Comparison of ENCODE assay signal across 8 cellular contexts in genomic region chr7:67377939-67378862, GRCh38.
A peak's percentile ranks its signal among the peaks of the same experiment; 100 is the strongest.
DNase-seq lines count a peak whose midpoint lies in the region; ATAC-seq and TF ChIP-seq lines count a peak whose summit lies in the region.

No MANE protein-coding gene starts in this region.

- ATAC-seq in HCT116 (peak; percentile 98), heart right ventricle (peak; percentile 63 to 86 (median 82))

- no peak overlapping the region for H2AFZ ChIP-seq in HCT116 (ENCODE audit: low read depth, low read length, poor library complexity, severe bottlenecking)
- H2AFZ ChIP-seq in SK-N-SH (ENCODE audit: low read depth) = no peak overlapping the region

- CTCF ChIA-PET in GM10248 (lab: Yijun Ruan, JAX) = interaction anchor here (0.9 to 2.2 kb wide), 9 partner anchors 9 to 389 kb away, joined by 3 to 16 read pairs (median 4); no protein-coding TSS in a partner anchor
- CTCF ChIA-PET in HCT116 (lab: Charles Lee) = interaction anchor here (0.9 to 1.0 kb wide), 2 partner anchors 10 to 106 kb away, joined by 4 read pairs; no protein-coding TSS in a partner anchor
- CTCF ChIA-PET in SK-N-SH (lab: Yijun Ruan, JAX) = interaction anchor here (0.5 to 4.0 kb wide), 87 partner anchors 9 to 1510 kb away, joined by 3 to 41 read pairs (median 4); no protein-coding TSS in a partner anchor

- H4K20me1 ChIP-seq in HCT116 (ENCODE audit: insufficient read depth) (no peaks in the 10 kb centered on the region), SK-N-SH (ENCODE audit: insufficient read depth) (no peaks in the 10 kb centered on the region)

- no peak for TF ChIP-seq POLR2A in HCT116 (IDR thresholded peaks at IDR 0.05; ENCODE audit: borderline replicate concordance, extremely low read depth, insufficient read depth, insufficient read length)

- TF ChIP-seq RAD21 in HCT116 (IDR thresholded peaks at IDR 0.05; ENCODE audit: low read depth) = peak; percentile 76
- peak; percentile 98 for TF ChIP-seq RAD21 in SK-N-SH (IDR thresholded peaks at IDR 0.05; ENCODE audit: low read length)

- BruUV-seq in HCT116 (replicated peaks; lab: Mats Ljungman, UMichigan) = no TSS peak

- H3K27ac ChIP-seq in HCT116 (ENCODE audit: low read depth, low read length) (no peak overlapping the region), SK-N-SH (ENCODE audit: low read depth in 2 of 2, low read length in 1 of 2) (no peak overlapping the region), heart right ventricle (no peak overlapping the region)

- H3K4me2 ChIP-seq in HCT116 (ENCODE audit: low read length) (no peak overlapping the region), SK-N-SH (no peak overlapping the region)

- H3K79me2 ChIP-seq in HCT116 (ENCODE audit: insufficient read depth, low read length) = no peaks in the 10 kb centered on the region
- H3K79me2 ChIP-seq in SK-N-SH (ENCODE audit: insufficient read depth) = no peaks in the 10 kb centered on the region

- H3K9ac ChIP-seq in HCT116 (ENCODE audit: low read length) (no peak overlapping the region), SK-N-SH (no peak overlapping the region)

- no peak for TF ChIP-seq EP300 in SK-N-SH (IDR thresholded peaks at IDR 0.05; ENCODE audit: borderline replicate concordance in 1 of 2, low read depth in 1 of 2, low read length in 1 of 2)

- TF ChIP-seq CTCF in GM10248 (IDR thresholded peaks at IDR 0.05; ENCODE audit: control extremely low read depth, extremely low read depth, low read depth, missing control alignments) (peak; percentile 82), HCT116 (IDR thresholded peaks at IDR 0.05 in 2 of 3, conservative IDR thresholded peaks at IDR 0.05 in 1 of 3; ENCODE audit: borderline replicate concordance in 1 of 3, insufficient read depth in 1 of 3, low read depth in 2 of 3, low read length in 2 of 3) (peak; percentile 27 to 89 (median 86); a peak in 4 of 6 replicates), SK-N-SH (IDR thresholded peaks at IDR 0.05) (peak; percentile 91), heart right ventricle (IDR thresholded peaks at IDR 0.05) (peak; percentile 56 to 89 (median 82))

- POLR2A ChIA-PET in GM10248 (lab: Yijun Ruan, JAX) = no interaction called here
- POLR2A ChIA-PET in HCT116 (lab: Charles Lee) = no interaction called here
- POLR2A ChIA-PET in SK-N-SH (lab: Yijun Ruan, JAX) = interaction anchor here (0.6 kb wide), 1 partner anchor 45 kb away, joined by 3 read pairs; no protein-coding TSS in a partner anchor

- H3K9me3 ChIP-seq in HCT116 (ENCODE audit: control insufficient read depth in 1 of 2, insufficient read depth in 1 of 2, low read depth in 1 of 2, low read length in 2 of 2) (no peaks in the 10 kb centered on the region), SK-N-SH (no peaks in the 10 kb centered on the region), heart right ventricle (peaks cover 0 to 12% (median 3%) of the 10 kb centered on the region in 11 donors)

- H3K9me2 ChIP-seq in HCT116 (ENCODE audit: insufficient read depth) = no peaks in the 10 kb centered on the region
- H3K9me2 ChIP-seq in SK-N-SH = no peaks in the 10 kb centered on the region

- H3K4me1 ChIP-seq in HCT116 (ENCODE audit: control insufficient read depth in 1 of 2, insufficient read depth in 2 of 2, low read length in 2 of 2) (no peaks in the 10 kb centered on the region), SK-N-SH (ENCODE audit: control insufficient read depth in 1 of 2, insufficient read depth in 2 of 2, low read depth in 1 of 2, low read length in 1 of 2) (peaks cover 0 to 3% of the 10 kb centered on the region in 2 experiments; a peak in 1 of 4 replicates), heart right ventricle (peaks cover 0 to 3% (median 0%) of the 10 kb centered on the region in 9 donors)

- peaks cover 15% of the 10 kb centered on the region for H3F3A ChIP-seq in SK-N-SH (replicated peaks; ENCODE audit: insufficient read depth)

- intact Hi-C loops in HCT116 (cut with micrococcal nuclease) (no loop called here), heart right ventricle (cut with DNase I) (loop anchor here in 1 of 10 donors (10.0 kb wide), 1 partner anchor 247 kb away; no protein-coding TSS in a partner anchor)

- H3K36me3 ChIP-seq in HCT116 (ENCODE audit: control insufficient read depth in 1 of 2, insufficient read depth in 2 of 2, low read length in 2 of 2) (no peaks in the 10 kb centered on the region), SK-N-SH (replicated peaks in 1 of 2; ENCODE audit: control insufficient read depth in 1 of 2, insufficient read depth in 2 of 2, low read length in 1 of 2) (no peaks in the 10 kb centered on the region), heart right ventricle (no peaks in the 10 kb centered on the region)

- DNase-seq in GM10248 (ENCODE audit: extremely low spot score) (peak; percentile 77), HCT116 (ENCODE audit: low read depth, low spot score) (peak; percentile 63), MV-4-11 (lab: John Stamatoyannopoulos, UW) (peak; percentile 49), SK-N-SH (peak; percentile 89), heart right ventricle (peak; percentile 50 to 56), putamen (ENCODE audit: low spot score) (peak; percentile 58), epidermal melanocyte (ENCODE audit: insufficient read length, low spot score) (no peak)
- DNase-seq in activated naive CD8-positive, alpha-beta T cell treated with anti-CD3 and anti-CD28 coated beads, Interleukin-2, amount 50 U/mL, for 16 hours (ENCODE audit: low read depth, low spot score) = peak; percentile 2

- H3K4me3 ChIP-seq in HCT116 (replicated peaks in 1 of 2; ENCODE audit: low read depth in 1 of 2, low read length in 2 of 2) = no peak overlapping the region
- H3K4me3 ChIP-seq in SK-N-SH (ENCODE audit: low read depth in 2 of 2, low read length in 1 of 2) = no peak overlapping the region; a peak in 1 of 4 replicates
- H3K4me3 ChIP-seq in heart right ventricle = no peak overlapping the region

- WGBS in SK-N-SH (ENCODE audit: low lambda C conversion rate) = 38% methylated on average over 15 of the region's 16 CpGs
- 37 to 43% methylated on average over 16 of the region's 16 CpGs for WGBS in heart right ventricle, 2 donors

- H3K27me3 ChIP-seq in HCT116 (ENCODE audit: insufficient read depth, low read length) (no peaks in the 10 kb centered on the region), SK-N-SH (ENCODE audit: insufficient read depth) (no peaks in the 10 kb centered on the region), heart right ventricle (peaks cover 0 to 14% (median 0%) of the 10 kb centered on the region in 7 donors)

- RAD21 ChIA-PET in HCT116 (lab: Charles Lee; ENCODE audit: low non-redundant PET in 1 of 2, low total read pairs in 2 of 2, uncharacterized antibody in 2 of 2, unreplicated experiment in 2 of 2) = no interaction called here

TF ChIP-seq in HCT116, 20 proteins besides CTCF, POLR2A, EP300 and RAD21 (continues in another document):
- no peak for TF ChIP-seq EZH2 (IDR thresholded peaks at IDR 0.05)
- TF ChIP-seq CEBPB (IDR thresholded peaks at IDR 0.05; ENCODE audit: low read depth) = no peak
- no peak for TF ChIP-seq EZH2phosphoT487 (IDR thresholded peaks at IDR 0.05; ENCODE audit: borderline replicate concordance)
- TF ChIP-seq, protein P1, sequence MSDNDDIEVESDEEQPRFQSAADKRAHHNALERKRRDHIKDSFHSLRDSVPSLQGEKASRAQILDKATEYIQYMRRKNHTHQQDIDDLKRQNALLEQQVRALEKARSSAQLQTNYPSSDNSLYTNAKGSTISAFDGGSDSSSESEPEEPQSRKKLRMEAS (IDR thresholded peaks at IDR 0.05) = peak; percentile 46; the same call in 1 of the 2 replicates
- no peak for TF ChIP-seq YY1 (IDR thresholded peaks at IDR 0.05; ENCODE audit: extremely low read depth, insufficient replicate concordance, low read depth, low read length)

TF ChIP-seq in SK-N-SH, 30 proteins besides CTCF, POLR2A, EP300 and RAD21 (continues in another document):
- TF ChIP-seq RCOR1 (IDR thresholded peaks at IDR 0.05; ENCODE audit: low read length) (peak; percentile 44; the same call in 1 of the 2 replicates), SMC3 (IDR thresholded peaks at IDR 0.05; ENCODE audit: low read depth, low read length) (peak; percentile 88), USF2 (IDR thresholded peaks at IDR 0.05; ENCODE audit: borderline replicate concordance, low read depth, low read length) (no peak; the same call in 1 of the 2 replicates)
- TF ChIP-seq, protein P1 (IDR thresholded peaks at IDR 0.05; ENCODE audit: low read depth) = peak; percentile 79
- TF ChIP-seq, protein P2, sequence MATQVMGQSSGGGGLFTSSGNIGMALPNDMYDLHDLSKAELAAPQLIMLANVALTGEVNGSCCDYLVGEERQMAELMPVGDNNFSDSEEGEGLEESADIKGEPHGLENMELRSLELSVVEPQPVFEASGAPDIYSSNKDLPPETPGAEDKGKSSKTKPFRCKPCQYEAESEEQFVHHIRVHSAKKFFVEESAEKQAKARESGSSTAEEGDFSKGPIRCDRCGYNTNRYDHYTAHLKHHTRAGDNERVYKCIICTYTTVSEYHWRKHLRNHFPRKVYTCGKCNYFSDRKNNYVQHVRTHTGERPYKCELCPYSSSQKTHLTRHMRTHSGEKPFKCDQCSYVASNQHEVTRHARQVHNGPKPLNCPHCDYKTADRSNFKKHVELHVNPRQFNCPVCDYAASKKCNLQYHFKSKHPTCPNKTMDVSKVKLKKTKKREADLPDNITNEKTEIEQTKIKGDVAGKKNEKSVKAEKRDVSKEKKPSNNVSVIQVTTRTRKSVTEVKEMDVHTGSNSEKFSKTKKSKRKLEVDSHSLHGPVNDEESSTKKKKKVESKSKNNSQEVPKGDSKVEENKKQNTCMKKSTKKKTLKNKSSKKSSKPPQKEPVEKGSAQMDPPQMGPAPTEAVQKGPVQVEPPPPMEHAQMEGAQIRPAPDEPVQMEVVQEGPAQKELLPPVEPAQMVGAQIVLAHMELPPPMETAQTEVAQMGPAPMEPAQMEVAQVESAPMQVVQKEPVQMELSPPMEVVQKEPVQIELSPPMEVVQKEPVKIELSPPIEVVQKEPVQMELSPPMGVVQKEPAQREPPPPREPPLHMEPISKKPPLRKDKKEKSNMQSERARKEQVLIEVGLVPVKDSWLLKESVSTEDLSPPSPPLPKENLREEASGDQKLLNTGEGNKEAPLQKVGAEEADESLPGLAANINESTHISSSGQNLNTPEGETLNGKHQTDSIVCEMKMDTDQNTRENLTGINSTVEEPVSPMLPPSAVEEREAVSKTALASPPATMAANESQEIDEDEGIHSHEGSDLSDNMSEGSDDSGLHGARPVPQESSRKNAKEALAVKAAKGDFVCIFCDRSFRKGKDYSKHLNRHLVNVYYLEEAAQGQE (IDR thresholded peaks at IDR 0.05; ENCODE audit: low read depth, low read length) = no peak
